ENCODE assay signal across 19 cellular contexts in the genomic region with DNA sequence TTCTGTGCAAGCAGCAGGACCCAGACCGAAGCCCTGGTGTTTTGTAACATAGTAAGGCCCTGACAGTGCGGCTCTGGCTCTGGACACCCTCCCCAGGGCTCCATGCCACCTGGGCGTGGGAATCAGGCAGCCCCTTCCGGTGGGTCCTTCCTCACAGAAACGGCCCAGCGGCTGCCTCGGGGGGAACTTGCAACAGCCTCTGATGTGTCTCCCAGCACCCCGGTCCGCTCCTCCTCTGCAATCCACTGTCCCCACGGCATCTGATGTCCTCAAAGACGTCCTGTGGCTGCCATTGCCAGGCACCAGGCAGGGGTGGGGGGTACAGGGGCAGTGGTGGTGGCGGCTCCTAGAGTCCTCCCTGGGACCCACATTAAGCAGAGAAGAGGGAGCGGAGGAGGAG. TPM values are rescaled to one million over a fixed set of nuclear protein-coding genes. Genes with fewer than 3 reads are reported as not detected.
DNase-seq lines count a peak whose midpoint lies in the region; ATAC-seq and TF ChIP-seq lines count a peak whose summit lies in the region.
"Had no signal": no experiment of that assay in that cellular context is flagged by ENCODE, and none has a peak within 500 bp of the region (broad histone marks: within the 10 kb centered on the region; RNA-seq: fewer than 3 reads in every experiment).

No MANE protein-coding gene starts in this region.

- no peak overlapping the region for H2AFZ ChIP-seq in osteoblast (ENCODE audit: low read length)

- no peaks in the 10 kb centered on the region for H3K27me3 ChIP-seq in left ventricle myocardium inferior (ENCODE audit: low read depth)
- H3K27me3 ChIP-seq in osteoblast (ENCODE audit: insufficient read depth, low read length), result no peaks in the 10 kb centered on the region
- no peaks in the 10 kb centered on the region for H3K27me3 ChIP-seq in vagina
- H3K27me3 ChIP-seq: BLaER1 had no signal

- H3K9me3 ChIP-seq in left ventricle myocardium inferior (replicated peaks) (no peaks in the 10 kb centered on the region), osteoblast (ENCODE audit: low read depth, low read length) (no peaks in the 10 kb centered on the region), vagina (no peaks in the 10 kb centered on the region)

- no peak for TF ChIP-seq POLR2A in vagina (IDR thresholded peaks at IDR 0.05)

- H3K4me3 ChIP-seq in left ventricle myocardium inferior, result no peak overlapping the region
- H3K4me3 ChIP-seq in osteoblast (ENCODE audit: insufficient read depth, low read length), result no peak overlapping the region
- H3K4me3 ChIP-seq in vagina, result no peak overlapping the region
- H3K4me3 ChIP-seq: BLaER1, HAP-1 had no signal

- no peak overlapping the region for H3K4me2 ChIP-seq in osteoblast (ENCODE audit: insufficient read depth, low read length)
- H3K4me2 ChIP-seq: BLaER1 had no signal

- ATAC-seq in left cardiac atrium, result no peak
- ATAC-seq: CD8-positive, alpha-beta T cell had no signal

- H3K79me2 ChIP-seq in osteoblast (ENCODE audit: insufficient read depth, low read length), result no peaks in the 10 kb centered on the region

- DNase-seq in left ventricle myocardium inferior (peak; percentile 10), left cardiac atrium (no peak), osteoblast (ENCODE audit: insufficient read length, low spot score, missing footprints) (peak; percentile 56), vagina (ENCODE audit: extremely low spot score in 2 of 2) (no peak), OCI-M1 (lab: John Stamatoyannopoulos, UW) (no peak), SHP77 treated with DMSO at 0.1 percent for 48 hours (lab: John Stamatoyannopoulos, UW) (no peak)
- DNase-seq: Caco-2; CD4-positive, CD25-positive, alpha-beta regulatory T cell; CD8-positive, alpha-beta T cell; DMS153; DMS79; EL; GDM1; GOT3; HFFc6 had no signal

- H3K4me1 ChIP-seq in left ventricle myocardium inferior (peaks cover 34% of the 10 kb centered on the region), osteoblast (ENCODE audit: insufficient read depth, low read length) (peaks cover 16% of the 10 kb centered on the region), vagina (peaks cover 33% of the 10 kb centered on the region)
- H3K4me1 ChIP-seq: HAP-1 had no signal

- peaks cover 5% of the 10 kb centered on the region for H4K20me1 ChIP-seq in osteoblast (ENCODE audit: insufficient read depth, low read length)
- H4K20me1 ChIP-seq: BLaER1 had no signal

- intact Hi-C loops in left ventricle myocardium inferior (cut with micrococcal nuclease) (no loop called here), left cardiac atrium (cut with DNase I) (no loop called here), vagina (cut with DNase I) (no loop called here)

- H3K27ac ChIP-seq in left ventricle myocardium inferior (replicated peaks), result peak overlapping the region; percentile 66
- H3K27ac ChIP-seq in osteoblast (ENCODE audit: low read depth, low read length), result no peak overlapping the region
- H3K27ac ChIP-seq in vagina, result peak overlapping the region; percentile 46
- H3K27ac ChIP-seq: 22Rv1, BLaER1, C4-2B had no signal

- TF ChIP-seq CTCF in left ventricle myocardium inferior (IDR thresholded peaks at IDR 0.05; ENCODE audit: borderline replicate concordance) (no peak), osteoblast (IDR thresholded peaks at IDR 0.05; ENCODE audit: extremely low read depth, low read depth, low read length) (no peak), vagina (IDR thresholded peaks at IDR 0.05) (no peak)

- H3K36me3 ChIP-seq in left ventricle myocardium inferior (no peaks in the 10 kb centered on the region), osteoblast (ENCODE audit: insufficient read depth, low read length) (no peaks in the 10 kb centered on the region), vagina (no peaks in the 10 kb centered on the region)

RNA-seq across cellular contexts. Expression of a gene that starts 58.8 kb away (rescaled TPM):
- total RNA-seq in left ventricle myocardium inferior, result 2.2 TPM
- total RNA-seq in left cardiac atrium, result 1 to 10 TPM; 3.0 to 4.2 TPM
- total RNA-seq in osteoblast, result 8.0 and 9.1 TPM in 2 replicates
- total RNA-seq in vagina, result 3.2 TPM

RNA-seq across cellular contexts. Expression of a gene that starts 58.8 kb away (rescaled TPM):
- total RNA-seq in left ventricle myocardium inferior (24.3 TPM), left cardiac atrium (10 to 100 TPM; 19.8 to 24.3 TPM), osteoblast (21.5 and 25.0 TPM in 2 replicates), vagina (17.2 TPM)

Comparison
In these comparisons a context has a peak if more than half of its experiments do, and no peak if none do; other contexts are left out.
1. DNase-seq: peak in left ventricle myocardium inferior (single experiment) and osteoblast (single experiment); none in left cardiac atrium (single experiment), vagina (0 of 2), OCI-M1 (single experiment) and SHP77 treated with DMSO at 0.1 percent for 48 hours (single experiment).